In the genomic region with DNA sequence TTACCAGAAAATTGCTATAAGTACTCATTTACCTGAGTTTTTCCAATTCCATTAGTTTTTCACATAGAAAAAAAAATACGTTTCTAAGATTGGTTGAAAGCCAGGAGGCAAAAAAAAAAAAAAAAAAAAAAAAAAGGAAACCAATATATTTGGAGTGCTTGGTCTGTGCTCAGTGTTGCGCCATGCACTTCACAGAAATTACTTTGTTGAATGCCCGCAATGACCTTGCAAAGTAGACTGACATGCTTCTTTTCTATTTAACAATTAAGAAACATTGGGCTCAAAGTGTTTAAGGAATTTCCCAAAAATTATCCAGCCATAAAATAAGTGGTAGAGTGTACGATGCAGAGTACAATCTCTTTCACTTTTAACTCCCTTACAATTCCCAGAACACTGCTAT, we compare ENCODE assay signal across 14 cellular contexts.
A peak's percentile ranks its signal among the peaks of the same experiment; 100 is the strongest.
DNase-seq lines count a peak whose midpoint lies in the region; ATAC-seq and TF ChIP-seq lines count a peak whose summit lies in the region.
"Had no signal": no experiment of that assay in that cellular context is flagged by ENCODE, and none has a peak within 500 bp of the region (broad histone marks: within the 10 kb centered on the region; RNA-seq: fewer than 3 reads in every experiment).

No MANE protein-coding gene starts in this region.

- DNase-seq in left ventricle myocardium inferior (no peak), cardiac septum (ENCODE audit: low spot score) (no peak), adipocyte (ENCODE audit: low read depth) (no peak), mesenchymal stem cell (no peak), GM13977 (ENCODE audit: low spot score) (no peak)
- DNase-seq: DND-41, H7, Karpas-422, NCI-H1417 treated with DMSO at 0.1 percent for 48 hours, NCI-H446 treated with DMSO at 0.1 percent for 48 hours had no signal

- H3K36me3 ChIP-seq in left ventricle myocardium inferior (no peaks in the 10 kb centered on the region), adipocyte (ENCODE audit: control insufficient read depth, insufficient read depth, low read length, severe bottlenecking) (no peaks in the 10 kb centered on the region), mesenchymal stem cell (ENCODE audit: control insufficient read depth in 1 of 2, insufficient read depth in 2 of 2, low read depth in 1 of 2, low read length in 2 of 2) (no peaks in the 10 kb centered on the region)

- in situ Hi-C loops in GM13977 (cut with MboI; ENCODE audit: low pct_unique_long_range_greater_than_20kb, low sequenced_read_pairs, unreplicated experiment) = no loop called here

- TF ChIP-seq CTCF in left ventricle myocardium inferior (IDR thresholded peaks at IDR 0.05; ENCODE audit: borderline replicate concordance) = no peak
- no peak for TF ChIP-seq CTCF in GM13977 (IDR thresholded peaks at IDR 0.05; ENCODE audit: extremely low read depth, insufficient read depth, missing control alignments)

- peak overlapping the region; percentile 77 for H3K27ac ChIP-seq in left ventricle myocardium inferior (replicated peaks)
- no peak overlapping the region for H3K27ac ChIP-seq in mesenchymal stem cell (ENCODE audit: low read length, poor library complexity, severe bottlenecking)

- no peak overlapping the region for H3K4ac ChIP-seq in mesenchymal stem cell (ENCODE audit: low read depth in 1 of 2, low read length in 2 of 2)

- H3K23ac ChIP-seq in mesenchymal stem cell (ENCODE audit: low read length in 2 of 2) = no peak overlapping the region

- H2AFZ ChIP-seq in mesenchymal stem cell (ENCODE audit: low read depth, low read length) = no peak overlapping the region

- intact Hi-C loops in left ventricle myocardium inferior (cut with micrococcal nuclease) = no loop called here
- intact Hi-C loops in cardiac septum (cut with DNase I) = loop anchor here (10.0 kb wide), 1 partner anchor 144 kb away; no protein-coding TSS in a partner anchor

- no peaks in the 10 kb centered on the region for H3K79me1 ChIP-seq in mesenchymal stem cell (replicated peaks; ENCODE audit: low read length, poor library complexity, severe bottlenecking)

- H3K9me3 ChIP-seq in left ventricle myocardium inferior (replicated peaks) (no peaks in the 10 kb centered on the region), adipocyte (ENCODE audit: control insufficient read depth, low read length) (peaks cover 8% of the 10 kb centered on the region), mesenchymal stem cell (ENCODE audit: control insufficient read depth, low read length) (peaks cover 6% of the 10 kb centered on the region)

- H4K91ac ChIP-seq in mesenchymal stem cell (ENCODE audit: low read length) = no peak overlapping the region

- no peak overlapping the region for H4K8ac ChIP-seq in mesenchymal stem cell (ENCODE audit: low read length)

- H3K4me3 ChIP-seq in left ventricle myocardium inferior (no peak overlapping the region), adipocyte (ENCODE audit: low read length) (peak overlapping the region; percentile 35), mesenchymal stem cell (ENCODE audit: insufficient read depth in 1 of 2, low read depth in 1 of 2, low read length in 2 of 2) (no peak overlapping the region)
- H3K4me3 ChIP-seq: GM12878 had no signal

- no peak overlapping the region for H2BK12ac ChIP-seq in mesenchymal stem cell (ENCODE audit: low read length in 2 of 2)

- H3K18ac ChIP-seq in mesenchymal stem cell (ENCODE audit: low read depth in 1 of 2, low read length in 2 of 2) = no peak overlapping the region

- H3K27me3 ChIP-seq in left ventricle myocardium inferior (ENCODE audit: low read depth) (no peaks in the 10 kb centered on the region), adipocyte (replicated peaks; ENCODE audit: control insufficient read depth, insufficient read depth, low read length) (no peaks in the 10 kb centered on the region), mesenchymal stem cell (ENCODE audit: control insufficient read depth in 1 of 2, insufficient read depth in 1 of 2, low read length in 2 of 2) (no peaks in the 10 kb centered on the region)

- 92% methylated on average over 3 of the region's 4 CpGs for whole genome bisulfite sequencing in mesenchymal stem cell

- H3K4me2 ChIP-seq in mesenchymal stem cell (ENCODE audit: low read length, poor library complexity, severe bottlenecking) = no peak overlapping the region

- no peak overlapping the region for H2BK15ac ChIP-seq in mesenchymal stem cell (ENCODE audit: low read depth, poor library complexity, severe bottlenecking)

- no peak overlapping the region for H2BK5ac ChIP-seq in mesenchymal stem cell (ENCODE audit: low read depth, low read length, poor library complexity, severe bottlenecking)

- H2BK120ac ChIP-seq in mesenchymal stem cell (ENCODE audit: low read depth, low read length) = no peak overlapping the region

- H3K4me1 ChIP-seq in left ventricle myocardium inferior (peaks cover 33% of the 10 kb centered on the region), adipocyte (ENCODE audit: control insufficient read depth, insufficient read depth, low read length) (peaks cover 32% of the 10 kb centered on the region), mesenchymal stem cell (ENCODE audit: control insufficient read depth, insufficient read depth, low read depth, low read length) (peaks cover 1% of the 10 kb centered on the region)

- H3K14ac ChIP-seq in mesenchymal stem cell (ENCODE audit: low read length in 2 of 2) = no peak overlapping the region

- no peak for ATAC-seq in HG02885 (IDR thresholded peaks at IDR 0.05; ENCODE audit: poor library complexity, unreplicated experiment)
- no peak for ATAC-seq in GM21825 (IDR thresholded peaks at IDR 0.05; ENCODE audit: unreplicated experiment)
- no peak for ATAC-seq in GM19324 (IDR thresholded peaks at IDR 0.05; ENCODE audit: low FRiP score, unreplicated experiment)
- ATAC-seq: GM12878 had no signal

- no peak overlapping the region for H2AK5ac ChIP-seq in mesenchymal stem cell (ENCODE audit: low read length, severe bottlenecking)

- H3K9ac ChIP-seq in adipocyte (ENCODE audit: low read length) = no peak overlapping the region
- peak overlapping the region; percentile 78 for H3K9ac ChIP-seq in mesenchymal stem cell (ENCODE audit: low read length)
